ENCODE assay signal across 10 cellular contexts in the genomic region with DNA sequence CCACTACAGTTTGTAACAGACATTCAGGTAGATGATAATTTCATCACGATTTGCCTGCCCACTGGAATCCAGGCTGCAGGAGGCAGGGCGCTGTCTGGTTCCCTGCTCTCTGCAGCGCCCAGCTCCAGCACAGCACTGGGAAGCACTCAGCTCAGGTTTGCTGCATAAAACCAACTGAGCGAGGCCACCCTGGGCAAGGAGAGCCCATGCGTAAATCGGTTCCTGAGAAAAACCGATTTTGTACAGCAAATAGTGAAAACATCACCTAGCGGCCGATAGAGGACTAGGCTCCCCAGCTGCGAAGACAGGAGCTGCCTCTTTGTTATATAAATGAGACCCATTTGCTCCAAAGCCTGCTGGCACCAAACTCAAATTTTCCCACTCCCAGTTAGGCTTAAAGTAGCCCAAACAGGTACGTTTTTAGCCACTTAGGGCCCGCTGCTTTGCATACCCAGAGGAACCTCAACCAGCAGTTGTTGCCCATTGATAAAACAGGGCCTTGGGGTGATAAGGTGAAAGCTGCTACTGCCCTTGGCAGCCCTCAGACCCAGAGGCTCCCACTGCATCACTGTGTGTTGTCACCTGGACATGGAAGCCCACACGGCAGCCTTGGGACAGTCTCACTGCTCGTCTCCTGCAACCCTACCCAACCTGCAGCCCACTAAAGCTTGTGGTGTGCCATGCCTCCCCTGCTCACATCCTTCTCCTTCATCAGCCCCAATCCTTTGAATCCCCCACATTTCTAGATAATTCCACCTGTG. TPM values are rescaled to one million over a fixed set of nuclear protein-coding genes. Genes with fewer than 3 reads are reported as not detected.
DNase-seq lines count a peak whose midpoint lies in the region; ATAC-seq and TF ChIP-seq lines count a peak whose summit lies in the region.
"Had no signal": no experiment of that assay in that cellular context is flagged by ENCODE, and none has a peak within 500 bp of the region (broad histone marks: within the 10 kb centered on the region; RNA-seq: fewer than 3 reads in every experiment).

No MANE protein-coding gene starts in this region.

- H3K4me3 ChIP-seq in GM06990 (replicated peaks; ENCODE audit: low read depth, low read length) (no peak overlapping the region), dorsolateral prefrontal cortex (no peak overlapping the region), gastroesophageal sphincter (no peak overlapping the region)

- H3K4me1 ChIP-seq in gastroesophageal sphincter = peaks cover 0 to 7% (median 0%) of the 10 kb centered on the region in 3 donors

- H3K27me3 ChIP-seq in GM06990 (replicated peaks; ENCODE audit: control insufficient read depth, insufficient read depth, low read length) (no peaks in the 10 kb centered on the region; the same call in none of the 2 replicates), dorsolateral prefrontal cortex (peaks cover 0 to 7% (median 0%) of the 10 kb centered on the region in 45 donors), gastroesophageal sphincter (no peaks in the 10 kb centered on the region)

- no peak for TF ChIP-seq POLR2A in gastroesophageal sphincter (IDR thresholded peaks at IDR 0.05)

- no peak for TF ChIP-seq EP300 in gastroesophageal sphincter (IDR thresholded peaks at IDR 0.05)

- no peak for DNase-seq in GM06990 (ENCODE audit: extremely low read depth, insufficient read length)
- peak; percentile 55 for DNase-seq in NCI-H526 treated with DMSO at 0.1 percent for 48 hours (lab: John Stamatoyannopoulos, UW)
- peak in 8 of 10 donors; percentile 10 to 42 (median 32) for DNase-seq in dorsolateral prefrontal cortex
- peak; percentile 52 for DNase-seq in posterior vena cava (ENCODE audit: low spot score)
- no peak for DNase-seq in NK-92 (lab: John Stamatoyannopoulos, UW; ENCODE audit: unreplicated experiment)
- DNase-seq in pons (ENCODE audit: low spot score) = no peak
- DNase-seq in middle frontal gyrus (ENCODE audit: extremely low spot score, low spot score) = no peak
- DNase-seq: activated CD4-positive, alpha-beta T cell treated with anti-CD3 and anti-CD28 coated beads for 1 hour; NCI-H1417 treated with DMSO at 0.1 percent for 48 hours had no signal

- 63 to 84% methylated on average over 6 to 10 of the region's 14 CpGs for WGBS in gastroesophageal sphincter (ENCODE audit: low coverage in 1 of 2), 2 donors

- H3K27ac ChIP-seq in dorsolateral prefrontal cortex (peak overlapping the region in 1 of 59 donors; percentile 10), gastroesophageal sphincter (no peak overlapping the region)

- intact Hi-C loops in dorsolateral prefrontal cortex (cut with DNase I) (loop anchor here (5.0 kb wide), 3 partner anchors 124 to 259 kb away; partner anchors contain the start of gene CFAP100 (in 1 of the 2)), posterior vena cava (cut with DNase I) (loop anchor here (5.0 kb wide), 1 partner anchor 259 kb away; the partner anchor contains the start of gene CFAP100 (in 2 of the 2))

- no peaks in the 10 kb centered on the region for H3K9me3 ChIP-seq in gastroesophageal sphincter

- H3K36me3 ChIP-seq in GM06990 (ENCODE audit: control insufficient read depth, insufficient read depth, low read length) (no peaks in the 10 kb centered on the region), gastroesophageal sphincter (peaks cover 0 to 46% of the 10 kb centered on the region in 2 donors)

- peak; percentile 52 for TF ChIP-seq CTCF in GM06990 (IDR thresholded peaks at IDR 0.05; ENCODE audit: insufficient read depth, low read length, poor library complexity, severe bottlenecking)
- TF ChIP-seq CTCF in dorsolateral prefrontal cortex (IDR thresholded peaks at IDR 0.05 in 54 of 56, conservative IDR thresholded peaks at IDR 0.05 in 2 of 56; ENCODE audit: low read depth in 1 of 56, partially characterized antibody in 56 of 56) = peak in 16 of 56 donors; percentile 8 to 33 (median 18)
- TF ChIP-seq CTCF in gastroesophageal sphincter (IDR thresholded peaks at IDR 0.05) = no peak

- ATAC-seq in gastroesophageal sphincter = no peak

RNA-seq across cellular contexts. Expression of gene ALDH1L1, which starts 47.5 kb away (rescaled TPM):
- total RNA-seq in dorsolateral prefrontal cortex (100 to 1,000 TPM in 27 of 120 experiments, 10 to 100 TPM in 93; 34.5 to 185 (median 74.8) TPM), posterior vena cava (10 to 100 TPM in 1 of 2 donors, 1 to 10 TPM in 1; 5.6 to 12.4 TPM), gastroesophageal sphincter (10 to 100 TPM; 16.3 to 67.9 (median 38.7) TPM)

RNA-seq across cellular contexts. Expression of gene SLC41A3, which starts 49.0 kb away (rescaled TPM):
- 100 to 1,000 TPM in 53 of 120 experiments, 10 to 100 TPM in 67; 47.0 to 128 (median 96.7) TPM for total RNA-seq in dorsolateral prefrontal cortex
- total RNA-seq in posterior vena cava = 10 to 100 TPM; 44.7 to 49.0 TPM
- total RNA-seq in gastroesophageal sphincter = 10 to 100 TPM; 31.0 to 62.7 (median 37.5) TPM

Comparison
In these comparisons a context has a peak if more than half of its experiments do, and no peak if none do; other contexts are left out.
1. DNase-seq: peak in NCI-H526 treated with DMSO at 0.1 percent for 48 hours (single experiment), dorsolateral prefrontal cortex (8 of 10) and posterior vena cava (single experiment); none in GM06990 (single experiment), NK-92 (single experiment), pons (single experiment) and middle frontal gyrus (single experiment).